ENCODE assay signal across 30 cellular contexts in genomic region chr1:110076789-110077500, GRCh38. TPM values are rescaled to one million over a fixed set of nuclear protein-coding genes. Genes with fewer than 3 reads are reported as not detected.
"Had no signal": no experiment of that assay in that cellular context is flagged by ENCODE, and none has a peak within 500 bp of the region (broad histone marks: within the 10 kb centered on the region; RNA-seq: fewer than 3 reads in every experiment).

No MANE protein-coding gene starts in this region.

- H3K4me3 ChIP-seq: dorsolateral prefrontal cortex, gastroesophageal sphincter, heart left ventricle, hepatocyte, left lung, neural progenitor cell, right atrium auricular region, sigmoid colon, stomach, tibial artery had no signal

- H3K27me3 ChIP-seq: right atrium auricular region had no signal

- H3K27ac ChIP-seq: dorsolateral prefrontal cortex, gastroesophageal sphincter, heart left ventricle, hepatocyte, left lung, neural progenitor cell, parathyroid adenoma, right atrium auricular region, sigmoid colon, stomach, tibial artery had no signal

- H3K4me2 ChIP-seq: hepatocyte, neural progenitor cell had no signal

- H3K36me3 ChIP-seq: gastroesophageal sphincter, heart left ventricle, left lung, neural progenitor cell, right atrium auricular region, sigmoid colon, stomach, tibial artery had no signal

- H2AFZ ChIP-seq: hepatocyte, neural progenitor cell, parathyroid adenoma had no signal

- H3K9me3 ChIP-seq: gastroesophageal sphincter, heart left ventricle, left lung, right atrium auricular region, sigmoid colon, stomach, tibial artery had no signal

- ATAC-seq: esophagus mucosa; gastroesophageal sphincter; heart left ventricle; left cardiac atrium; left lung; naive thymus-derived CD4-positive, alpha-beta T cell; stimulated activated effector memory CD8-positive, alpha-beta T cell treated with anti-CD3 and anti-CD28 coated beads, Interleukin-12 subunit alpha, Interleukin-12 subunit beta, amount 100 ng/mL, for 72 hours had no signal

- H3K9ac ChIP-seq: neural progenitor cell, parathyroid adenoma had no signal

- H3K4me1 ChIP-seq: gastroesophageal sphincter, left lung, neural progenitor cell, parathyroid adenoma, right atrium auricular region, sigmoid colon, stomach, tibial artery had no signal

- DNase-seq: dorsolateral prefrontal cortex; effector CD4-positive, alpha-beta T cell; foreskin fibroblast; heart left ventricle; kidney; left cardiac atrium; left lung; mesendoderm; midbrain; naive thymus-derived CD4-positive, alpha-beta T cell; sigmoid colon; stimulated activated CD4-positive, alpha-beta T cell treated with anti-CD3 and anti-CD28 coated beads, Interleukin-2, amount 100 ng/mL, for 24 hours; stimulated activated CD4-positive, alpha-beta T cell treated with anti-CD3 and anti-CD28 coated beads, Interleukin-4, amount 100 ng/mL, for 24 hours; stimulated activated naive CD4-positive, alpha-beta T cell treated with Interleukin-2 at 50 U/mL for 16 hours; stomach; tibial artery had no signal

RNA-seq across cellular contexts. Expression of gene ALX3, which starts 6.5 kb away (rescaled TPM):
- total RNA-seq: esophagus mucosa; gastroesophageal sphincter; heart left ventricle; kidney; left cardiac atrium; left lung; lung microvascular endothelial cell; mucosa of gallbladder; naive thymus-derived CD4-positive, alpha-beta T cell; osteoblast; right atrium auricular region; sigmoid colon; skeletal muscle tissue; stomach; subcutaneous adipose tissue; temporal lobe had no signal
- polyA plus RNA-seq: heart left ventricle; naive thymus-derived CD4-positive, alpha-beta T cell had no signal

RNA-seq across cellular contexts. Expression of gene UBL4B, which starts 35.3 kb away (rescaled TPM):
- total RNA-seq: esophagus mucosa; heart left ventricle; hepatocyte; kidney; left cardiac atrium; left lung; lung microvascular endothelial cell; mucosa of gallbladder; naive thymus-derived CD4-positive, alpha-beta T cell; progenitor cell of endocrine pancreas; right atrium auricular region; skeletal muscle tissue; stomach had no signal
- polyA plus RNA-seq: hepatocyte; naive thymus-derived CD4-positive, alpha-beta T cell; stomach had no signal
